8 cellular contexts compared by ENCODE assay signal in genomic region chr1:42777860-42778259, GRCh38. TPM values are rescaled to one million over a fixed set of nuclear protein-coding genes. Genes with fewer than 3 reads are reported as not detected.
DNase-seq lines count a peak whose midpoint lies in the region; ATAC-seq and TF ChIP-seq lines count a peak whose summit lies in the region.

No MANE protein-coding gene starts in this region.

- BruUV-seq in MCF 10A (replicated peaks; lab: Mats Ljungman, UMichigan), result no TSS peak

- DNase-seq in CD4-positive, alpha-beta T cell, result peak in 4 of 10 experiments; percentile 6 to 16 (median 10)
- peak; percentile 54 for DNase-seq in GM13977 (ENCODE audit: low spot score)
- peak; percentile 19 for DNase-seq in NOMO-1 treated with DMSO at 0.1 percent for 48 hours (lab: John Stamatoyannopoulos, UW; ENCODE audit: unreplicated experiment)
- DNase-seq in MCF 10A (ENCODE audit: unreplicated experiment), result peak; percentile 58
- DNase-seq in left colon, result peak in 1 of 2 donors; percentile 27
- no peak for DNase-seq in aorta
- DNase-seq in dedifferentiated amniotic fluid mesenchymal stem cell (ENCODE audit: extremely low spot score), result no peak
- DNase-seq in cortex of kidney (lab: John Stamatoyannopoulos, UW), result no peak

- no peaks in the 10 kb centered on the region for H3K27me3 Mint-ChIP-seq in CD4-positive, alpha-beta T cell
- no peaks in the 10 kb centered on the region for H3K27me3 Mint-ChIP-seq in MCF 10A (ENCODE audit: insufficient read depth, unreplicated experiment)

- intact Hi-C loops in CD4-positive, alpha-beta T cell (cut with DNase I, micrococcal nuclease), result loop anchor here (1.0 to 5.0 kb wide), 4 partner anchors 134 to 295 kb away; no protein-coding TSS in a partner anchor
- intact Hi-C loops in MCF 10A (cut with micrococcal nuclease) (loop anchor here (1.0 kb wide), 2 partner anchors 135 to 295 kb away; no protein-coding TSS in a partner anchor), left colon (cut with DNase I, micrococcal nuclease) (no loop called here), aorta (cut with DNase I) (loop anchor here in 1 of 2 donors (10.0 kb wide), 1 partner anchor 297 kb away; no protein-coding TSS in a partner anchor)

- H3K9me3 Mint-ChIP-seq in CD4-positive, alpha-beta T cell, result no peaks in the 10 kb centered on the region
- H3K9me3 Mint-ChIP-seq in MCF 10A (ENCODE audit: unreplicated experiment), result no peaks in the 10 kb centered on the region

- no peak overlapping the region for H3K27ac ChIP-seq in CD4-positive, alpha-beta T cell (ENCODE audit: low read depth, low read length)
- no peak overlapping the region for H3K27ac ChIP-seq in aorta (ENCODE audit: low read depth in 1 of 2, low read length in 2 of 2)

- in situ Hi-C loops in GM13977 (cut with MboI; ENCODE audit: low pct_unique_long_range_greater_than_20kb, low sequenced_read_pairs, unreplicated experiment), result no loop called here

- peak; percentile 84 for ATAC-seq in CD4-positive, alpha-beta T cell (ENCODE audit: poor library complexity)
- ATAC-seq in left colon (peak; percentile 74), aorta (ENCODE audit: low FRiP score) (peak; percentile 69)

- H3K4me1 ChIP-seq in aorta (ENCODE audit: control insufficient read depth in 1 of 2, insufficient read depth in 2 of 2, low read length in 2 of 2), result no peaks in the 10 kb centered on the region

- POLR2A ChIA-PET in CD4-positive, alpha-beta T cell (lab: Charles Lee), result interaction anchor here (1.0 kb wide), 1 partner anchor 11 kb away, joined by 5 read pairs; the partner anchor contains the start of genes C1orf50 and P3H1
- POLR2A ChIA-PET in MCF 10A (lab: Yijun Ruan, JAX), result interaction anchor here (5.7 kb wide), 1 partner anchor 10 kb away, joined by 32 read pairs; the partner anchor contains the start of genes C1orf50 and P3H1

- no peak overlapping the region for H3K27ac Mint-ChIP-seq in CD4-positive, alpha-beta T cell
- no peak overlapping the region for H3K27ac Mint-ChIP-seq in MCF 10A (ENCODE audit: low read depth, unreplicated experiment)

- H3K36me3 Mint-ChIP-seq in CD4-positive, alpha-beta T cell (ENCODE audit: low read depth), result peaks cover 89% of the 10 kb centered on the region
- peaks cover 67% of the 10 kb centered on the region for H3K36me3 Mint-ChIP-seq in MCF 10A (ENCODE audit: insufficient read depth, unreplicated experiment)

- no peaks in the 10 kb centered on the region for H3K9me3 ChIP-seq in CD4-positive, alpha-beta T cell (ENCODE audit: control insufficient read depth, low read length)
- H3K9me3 ChIP-seq in aorta (ENCODE audit: control insufficient read depth, low read length), result no peaks in the 10 kb centered on the region

- H3K4me1 Mint-ChIP-seq in CD4-positive, alpha-beta T cell (ENCODE audit: low read depth), result peaks cover 6% of the 10 kb centered on the region
- no peaks in the 10 kb centered on the region for H3K4me1 Mint-ChIP-seq in MCF 10A (ENCODE audit: insufficient read depth, unreplicated experiment)

- TF ChIP-seq CTCF in CD4-positive, alpha-beta T cell (IDR thresholded peaks at IDR 0.05), result peak; percentile 36
- TF ChIP-seq CTCF in GM13977 (IDR thresholded peaks at IDR 0.05; ENCODE audit: extremely low read depth, insufficient read depth, missing control alignments) (peak; percentile 75), MCF 10A (IDR thresholded peaks at IDR 0.05; ENCODE audit: unreplicated experiment) (peak; percentile 61)

- H3K4me3 ChIP-seq in aorta (ENCODE audit: low read length in 2 of 2), result no peak overlapping the region

- H3K36me3 ChIP-seq in aorta (ENCODE audit: control insufficient read depth in 1 of 2, insufficient read depth in 2 of 2, low read length in 1 of 2), result peaks cover 4 to 6% of the 10 kb centered on the region in 2 donors

- H3K4me3 Mint-ChIP-seq in CD4-positive, alpha-beta T cell, result no peak overlapping the region
- no peak overlapping the region for H3K4me3 Mint-ChIP-seq in MCF 10A (ENCODE audit: unreplicated experiment)

- CTCF ChIA-PET in CD4-positive, alpha-beta T cell (lab: Charles Lee), result interaction anchor here (0.8 to 3.9 kb wide), 5 partner anchors 39 to 303 kb away, joined by 3 to 19 read pairs (median 7); partner anchors contain the start of genes ERMAP and SVBP
- CTCF ChIA-PET in MCF 10A (lab: Yijun Ruan, JAX), result interaction anchor here (0.6 to 1.8 kb wide), 16 partner anchors 10 to 297 kb away, joined by 3 to 7 read pairs (median 4); partner anchors contain the start of genes C1orf50 and P3H1

- no peaks in the 10 kb centered on the region for H3K27me3 ChIP-seq in CD4-positive, alpha-beta T cell (ENCODE audit: control insufficient read depth, insufficient read depth, low read length)
- no peaks in the 10 kb centered on the region for H3K27me3 ChIP-seq in aorta (ENCODE audit: control insufficient read depth in 1 of 2, insufficient read depth in 2 of 2, low read length in 1 of 2)

RNA-seq across cellular contexts. Expression of gene TMEM269, which starts 6.9 kb away (rescaled TPM):
- total RNA-seq in CD4-positive, alpha-beta T cell, result 1 to 10 TPM in 1 of 2 experiments, under 1 TPM in 1; 0.60 to 1.1 TPM
- total RNA-seq in MCF 10A (2022), result 0.17 TPM in 1 of 2 replicates, not detected in the other
- total RNA-seq in left colon, result 1 to 10 TPM in 1 of 2 donors, under 1 TPM in 1; 0.20 to 1.6 TPM
- under 1 TPM in 1 of 2 donors, not detected in 1; 0.13 TPM for total RNA-seq in aorta
- not detected for polyA plus RNA-seq in aorta

RNA-seq across cellular contexts. Expression of gene C1orf50, which starts 10.8 kb away (rescaled TPM):
- total RNA-seq in CD4-positive, alpha-beta T cell, result 10 to 100 TPM; 23.1 to 23.9 TPM
- total RNA-seq in MCF 10A (2022) (11.7 and 13.8 TPM in 2 replicates), left colon (1 to 10 TPM; 5.6 to 8.7 TPM), aorta (1 to 10 TPM; 3.6 to 8.5 TPM)
- polyA plus RNA-seq in aorta, result 10 to 100 TPM in 1 of 2 donors, 1 to 10 TPM in 1; 1.6 to 10.6 TPM

RNA-seq across cellular contexts. Expression of gene P3H1, which starts 11.0 kb away (rescaled TPM):
- 10 to 100 TPM; 17.6 to 20.9 TPM for total RNA-seq in CD4-positive, alpha-beta T cell
- total RNA-seq in MCF 10A (2022) (36.1 and 57.2 TPM in 2 replicates), left colon (10 to 100 TPM in 1 of 2 donors, 1 to 10 TPM in 1; 7.0 to 10.6 TPM), aorta (10 to 100 TPM; 37.7 to 54.6 TPM)
- polyA plus RNA-seq in aorta, result 10 to 100 TPM; 15.2 to 64.3 TPM

RNA-seq across cellular contexts. Expression of gene CLDN19, which starts 37.8 kb away (rescaled TPM):
- not detected for total RNA-seq in CD4-positive, alpha-beta T cell
- total RNA-seq in MCF 10A (2022), result not detected in 2 replicates
- total RNA-seq in left colon, result not detected
- total RNA-seq in aorta, result under 1 TPM; 0.39 to 0.94 TPM
- not detected for polyA plus RNA-seq in aorta

RNA-seq across cellular contexts. Expression of gene ERMAP, which starts 39.1 kb away (rescaled TPM):
- total RNA-seq in CD4-positive, alpha-beta T cell, result 1 to 10 TPM; 4.4 to 5.0 TPM
- total RNA-seq in MCF 10A (2022) (13.2 and 17.2 TPM in 2 replicates), left colon (10 to 100 TPM; 12.5 to 15.6 TPM), aorta (10 to 100 TPM in 1 of 2 donors, 1 to 10 TPM in 1; 7.1 to 12.8 TPM)
- 10 to 100 TPM in 1 of 2 donors, 1 to 10 TPM in 1; 5.9 to 10.1 TPM for polyA plus RNA-seq in aorta

Comparison
In these comparisons a context has a peak if more than half of its experiments do, and no peak if none do; other contexts are left out.
1. DNase-seq: peak in GM13977 (single experiment), NOMO-1 treated with DMSO at 0.1 percent for 48 hours (single experiment) and MCF 10A (single experiment); none in aorta (0 of 2), dedifferentiated amniotic fluid mesenchymal stem cell (single experiment) and cortex of kidney (single experiment).
2. intact Hi-C loops: an anchor here in CD4-positive, alpha-beta T cell (1.0 to 5.0 kb wide) and MCF 10A (1.0 kb wide); none called in left colon.
3. Peak in every context shown above with its lines, with median percentiles within 50 percentile points of each other: ATAC-seq and CTCF ChIP-seq.